10 cellular contexts compared by ENCODE assay signal in genomic region chr1:7948950-7949349, GRCh38. TPM values are rescaled to one million over a fixed set of nuclear protein-coding genes. Genes with fewer than 3 reads are reported as not detected.
DNase-seq lines count a peak whose midpoint lies in the region; ATAC-seq and TF ChIP-seq lines count a peak whose summit lies in the region.
"Had no signal": no experiment of that assay in that cellular context is flagged by ENCODE, and none has a peak within 500 bp of the region (broad histone marks: within the 10 kb centered on the region; RNA-seq: fewer than 3 reads in every experiment).

No MANE protein-coding gene starts in this region.

- H3K27me3 Mint-ChIP-seq in activated CD4-positive, alpha-beta memory T cell treated with anti-CD3 and anti-CD28 coated beads for 36 hours, result no peaks in the 10 kb centered on the region

- TF ChIP-seq CTCF in esophagus squamous epithelium (IDR thresholded peaks at IDR 0.05), result no peak

- CTCF ChIA-PET in activated CD4-positive, alpha-beta memory T cell treated with anti-CD3 and anti-CD28 coated beads for 36 hours (lab: Charles Lee), result interaction anchor here (0.6 to 1.5 kb wide), 11 partner anchors 9 to 281 kb away, joined by 3 to 15 read pairs (median 3); partner anchors contain the start of genes PARK7 and TNFRSF9

- no peak for TF ChIP-seq POLR2A in esophagus squamous epithelium (IDR thresholded peaks at IDR 0.05)

- no peaks in the 10 kb centered on the region for H3K36me3 ChIP-seq in esophagus squamous epithelium
- H3K36me3 ChIP-seq: WERI-Rb-1 had no signal

- POLR2A ChIA-PET in activated CD4-positive, alpha-beta memory T cell treated with anti-CD3 and anti-CD28 coated beads for 36 hours (lab: Charles Lee), result interaction anchor here (0.8 to 2.7 kb wide), 5 partner anchors 9 to 577 kb away, joined by 4 to 30 read pairs (median 15); partner anchors contain the start of genes PARK7 and TNFRSF9

- H3K27me3 ChIP-seq in esophagus squamous epithelium, result no peaks in the 10 kb centered on the region

- H3K4me1 ChIP-seq in esophagus squamous epithelium, result peaks cover 0 to 7% (median 0%) of the 10 kb centered on the region in 3 donors

- H3K27ac Mint-ChIP-seq in activated CD4-positive, alpha-beta memory T cell treated with anti-CD3 and anti-CD28 coated beads for 36 hours, result peak overlapping the region; percentile 84

- intact Hi-C loops in activated CD4-positive, alpha-beta memory T cell treated with anti-CD3 and anti-CD28 coated beads for 36 hours (cut with micrococcal nuclease), result loop anchor here (1.0 to 10.0 kb wide), 4 partner anchors 9 to 400 kb away; partner anchors contain the start of gene TNFRSF9
- intact Hi-C loops in esophagus squamous epithelium (cut with DNase I), result no loop called here

- 52 to 55% methylated on average over 5 of the region's 5 CpGs for WGBS in esophagus squamous epithelium, 2 donors

- ATAC-seq in GM21390 (IDR thresholded peaks at IDR 0.05; ENCODE audit: unreplicated experiment) (no peak), GM21528 (IDR thresholded peaks at IDR 0.05; ENCODE audit: low FRiP score, unreplicated experiment) (no peak)

- H3K36me3 Mint-ChIP-seq in activated CD4-positive, alpha-beta memory T cell treated with anti-CD3 and anti-CD28 coated beads for 36 hours, result no peaks in the 10 kb centered on the region

- no peak overlapping the region for H3K4me3 ChIP-seq in esophagus squamous epithelium

- H3K27ac ChIP-seq in epithelial cell of prostate (no peak overlapping the region), esophagus squamous epithelium (no peak overlapping the region)
- H3K27ac ChIP-seq: WERI-Rb-1 had no signal

- H3K9me3 ChIP-seq in esophagus squamous epithelium, result no peaks in the 10 kb centered on the region

- peak overlapping the region; percentile 27 for H3K4me3 Mint-ChIP-seq in activated CD4-positive, alpha-beta memory T cell treated with anti-CD3 and anti-CD28 coated beads for 36 hours

- peaks cover 29% of the 10 kb centered on the region for H3K4me1 Mint-ChIP-seq in activated CD4-positive, alpha-beta memory T cell treated with anti-CD3 and anti-CD28 coated beads for 36 hours (ENCODE audit: low read depth)

- no peaks in the 10 kb centered on the region for H3K9me3 Mint-ChIP-seq in activated CD4-positive, alpha-beta memory T cell treated with anti-CD3 and anti-CD28 coated beads for 36 hours

- peak; percentile 34 for DNase-seq in stimulated activated CD4-positive, alpha-beta T cell treated with anti-CD3 and anti-CD28 coated beads, Interleukin-1b, Interleukin-23, amount 100 ng/mL, for 48 hours
- no peak for DNase-seq in stimulated activated CD4-positive, alpha-beta T cell treated with anti-CD3 and anti-CD28 coated beads, Interleukin-4, amount 100 ng/mL, for 1 hour
- DNase-seq in activated CD4-positive, alpha-beta memory T cell treated with anti-CD3 and anti-CD28 coated beads for 36 hours, result peak; percentile 44
- DNase-seq in epithelial cell of prostate (ENCODE audit: low read depth, low spot score) (peak; percentile 58), stromal cell of bone marrow (ENCODE audit: low read depth) (peak; percentile 50), esophagus squamous epithelium (lab: John Stamatoyannopoulos, UW) (no peak)
- DNase-seq: Calu3, WERI-Rb-1 had no signal

RNA-seq across cellular contexts. Expression of gene TNFRSF9, which starts 8.3 kb away (rescaled TPM):
- 10 to 100 TPM; 59.9 to 64.0 TPM for total RNA-seq in activated CD4-positive, alpha-beta memory T cell treated with anti-CD3 and anti-CD28 coated beads for 36 hours
- under 1 TPM in 2 of 4 donors, not detected in 2; 0.15 to 0.19 TPM for total RNA-seq in esophagus squamous epithelium

RNA-seq across cellular contexts. Expression of gene PARK7, which starts 12.6 kb away (rescaled TPM):
- 100 to 1,000 TPM; 429 to 457 TPM for total RNA-seq in activated CD4-positive, alpha-beta memory T cell treated with anti-CD3 and anti-CD28 coated beads for 36 hours
- 100 to 1,000 TPM in 3 of 4 donors, 10 to 100 TPM in 1; 93.9 to 156 (median 129) TPM for total RNA-seq in esophagus squamous epithelium

Comparison
In these comparisons a context has a peak if more than half of its experiments do, and no peak if none do; other contexts are left out.
1. DNase-seq: peak in stimulated activated CD4-positive, alpha-beta T cell treated with anti-CD3 and anti-CD28 coated beads, Interleukin-1b, Interleukin-23, amount 100 ng/mL, for 48 hours (single experiment), activated CD4-positive, alpha-beta memory T cell treated with anti-CD3 and anti-CD28 coated beads for 36 hours (single experiment), epithelial cell of prostate (single experiment) and stromal cell of bone marrow (single experiment); none in stimulated activated CD4-positive, alpha-beta T cell treated with anti-CD3 and anti-CD28 coated beads, Interleukin-4, amount 100 ng/mL, for 1 hour (single experiment) and esophagus squamous epithelium (single experiment).
2. RNA of gene TNFRSF9, which starts 8.3 kb away (total RNA-seq): 59.9 to 64.0 TPM in activated CD4-positive, alpha-beta memory T cell treated with anti-CD3 and anti-CD28 coated beads for 36 hours; 0.15 to 0.19 TPM in esophagus squamous epithelium; every median in the first group is over 10 times any median in the second.